8 cellular contexts compared by ENCODE assay signal in the genomic region with DNA sequence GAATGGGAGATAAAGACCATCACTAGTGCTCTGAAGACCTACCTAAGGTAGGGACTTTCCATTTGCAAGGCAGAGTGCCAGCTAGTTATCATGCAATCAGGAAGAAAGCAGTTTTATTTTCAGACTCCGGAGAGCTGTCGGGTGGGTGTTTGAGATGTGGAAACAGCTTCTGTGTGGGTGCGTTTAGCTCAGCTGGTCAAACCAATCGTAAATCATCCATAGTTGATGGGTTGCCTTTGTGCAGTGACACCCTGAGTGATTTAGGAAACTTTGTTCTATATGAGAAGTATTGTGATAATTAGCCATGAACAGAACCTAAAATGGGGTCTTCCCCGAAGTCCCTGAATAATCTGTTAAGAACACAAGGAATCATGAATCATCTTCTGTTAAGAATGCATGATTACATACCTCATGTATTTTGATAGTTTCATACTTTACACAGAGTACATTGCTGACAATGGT.
DNase-seq lines count a peak whose midpoint lies in the region; ATAC-seq and TF ChIP-seq lines count a peak whose summit lies in the region.

No MANE protein-coding gene starts in this region.

- ATAC-seq in GM19397 (IDR thresholded peaks at IDR 0.05; ENCODE audit: unreplicated experiment) (peak; percentile 48), HG03460 (IDR thresholded peaks at IDR 0.05; ENCODE audit: unreplicated experiment) (peak; percentile 49)
- peak; percentile 81 for ATAC-seq in activated naive CD8-positive, alpha-beta T cell treated with anti-CD3 and anti-CD28 coated beads, Interleukin-2, amount 50 U/mL, for 24 hours

- H3K9me3 Mint-ChIP-seq in activated naive CD8-positive, alpha-beta T cell treated with anti-CD3 and anti-CD28 coated beads, Interleukin-2, amount 50 U/mL, for 24 hours = no peaks in the 10 kb centered on the region
- no peaks in the 10 kb centered on the region for H3K9me3 Mint-ChIP-seq in Caco-2 (ENCODE audit: unreplicated experiment)

- no peaks in the 10 kb centered on the region for H3K27me3 Mint-ChIP-seq in activated naive CD8-positive, alpha-beta T cell treated with anti-CD3 and anti-CD28 coated beads, Interleukin-2, amount 50 U/mL, for 24 hours
- H3K27me3 Mint-ChIP-seq in Caco-2 (ENCODE audit: insufficient read depth, unreplicated experiment) = no peaks in the 10 kb centered on the region

- BruUV-seq in Caco-2 (replicated peaks; lab: Mats Ljungman, UMichigan) = no TSS peak

- POLR2A ChIA-PET in GM10248 (lab: Yijun Ruan, JAX) (no interaction called here), Caco-2 (lab: Charles Lee) (no interaction called here)

- no peaks in the 10 kb centered on the region for H3K9me3 ChIP-seq in Caco-2

- peak overlapping the region; percentile 88 for H3K27ac Mint-ChIP-seq in activated naive CD8-positive, alpha-beta T cell treated with anti-CD3 and anti-CD28 coated beads, Interleukin-2, amount 50 U/mL, for 24 hours
- H3K27ac Mint-ChIP-seq in Caco-2 (ENCODE audit: unreplicated experiment) = no peak overlapping the region

- CTCF ChIA-PET in GM10248 (lab: Yijun Ruan, JAX) (interaction anchor here (0.6 kb wide), 1 partner anchor 9 kb away, joined by 3 read pairs; no protein-coding TSS in a partner anchor), Caco-2 (lab: Charles Lee) (no interaction called here)

- H3K36me3 ChIP-seq in Caco-2 (ENCODE audit: control insufficient read depth, insufficient read depth, low read length) = no peaks in the 10 kb centered on the region; the same call in none of the 2 replicates

- peaks cover 37% of the 10 kb centered on the region for H3K36me3 Mint-ChIP-seq in activated naive CD8-positive, alpha-beta T cell treated with anti-CD3 and anti-CD28 coated beads, Interleukin-2, amount 50 U/mL, for 24 hours (ENCODE audit: low read depth)
- peaks cover 62% of the 10 kb centered on the region for H3K36me3 Mint-ChIP-seq in Caco-2 (ENCODE audit: insufficient read depth, unreplicated experiment)

- intact Hi-C loops in Caco-2 (cut with micrococcal nuclease; ENCODE audit: unreplicated experiment) = loop anchor here (5.0 kb wide), 1 partner anchor 132 kb away; no protein-coding TSS in a partner anchor

- DNase-seq in GM10248 (ENCODE audit: extremely low spot score) (peak; percentile 40), hepatic stellate cell (ENCODE audit: low spot score) (no peak), NCI-H345 treated with DMSO at 0.1 percent for 48 hours (lab: John Stamatoyannopoulos, UW; ENCODE audit: unreplicated experiment) (no peak), Caco-2 (no peak)
- DNase-seq in activated naive CD8-positive, alpha-beta T cell treated with anti-CD3 and anti-CD28 coated beads, Interleukin-2, amount 50 U/mL, for 24 hours = peak; percentile 47
- DNase-seq in stimulated activated CD8-positive, alpha-beta memory T cell treated with anti-CD3 and anti-CD28 coated beads, Interleukin-4, amount 100 ng/mL, for 48 hours = peak; percentile 56

- H3K4me3 Mint-ChIP-seq in activated naive CD8-positive, alpha-beta T cell treated with anti-CD3 and anti-CD28 coated beads, Interleukin-2, amount 50 U/mL, for 24 hours = peak overlapping the region; percentile 38
- H3K4me3 Mint-ChIP-seq in Caco-2 (ENCODE audit: unreplicated experiment) = no peak overlapping the region

- TF ChIP-seq CTCF in GM10248 (IDR thresholded peaks at IDR 0.05; ENCODE audit: control extremely low read depth, extremely low read depth, low read depth, missing control alignments) = no peak
- TF ChIP-seq CTCF in Caco-2 (IDR thresholded peaks at IDR 0.05; ENCODE audit: insufficient read depth in 1 of 2, low read depth in 1 of 2, low read length in 1 of 2, severe bottlenecking in 1 of 2, unreplicated experiment in 1 of 2) = no peak

- H3K4me1 ChIP-seq in Caco-2 = 0 out of 2 replicates have a peak, but pooled peaks cover 8% of the 10 kb centered on the region

- H3K27me3 ChIP-seq in Caco-2 (replicated peaks; ENCODE audit: control insufficient read depth, insufficient read depth, low read length) = no peaks in the 10 kb centered on the region

- H3K4me1 Mint-ChIP-seq in activated naive CD8-positive, alpha-beta T cell treated with anti-CD3 and anti-CD28 coated beads, Interleukin-2, amount 50 U/mL, for 24 hours = peaks cover 89% of the 10 kb centered on the region
- peaks cover 10% of the 10 kb centered on the region for H3K4me1 Mint-ChIP-seq in Caco-2 (ENCODE audit: low read depth, unreplicated experiment)

- H3K4me3 ChIP-seq in Caco-2 (ENCODE audit: low read depth, low read length) = no peak overlapping the region

Comparison
In these comparisons a context has a peak if more than half of its experiments do, and no peak if none do; other contexts are left out.
1. DNase-seq: peak in GM10248 (single experiment), activated naive CD8-positive, alpha-beta T cell treated with anti-CD3 and anti-CD28 coated beads, Interleukin-2, amount 50 U/mL, for 24 hours (single experiment) and stimulated activated CD8-positive, alpha-beta memory T cell treated with anti-CD3 and anti-CD28 coated beads, Interleukin-4, amount 100 ng/mL, for 48 hours (single experiment); none in hepatic stellate cell (single experiment), NCI-H345 treated with DMSO at 0.1 percent for 48 hours (single experiment) and Caco-2 (0 of 2).
2. Peak in every context shown above with its lines, with median percentiles within 50 percentile points of each other: ATAC-seq.